8 cellular contexts compared by ENCODE assay signal in genomic region chr4:74874785-74875367, GRCh38. TPM values are rescaled to one million over a fixed set of nuclear protein-coding genes. Genes with fewer than 3 reads are reported as not detected.
DNase-seq lines count a peak whose midpoint lies in the region; ATAC-seq lines count a peak whose summit lies in the region.

No MANE protein-coding gene starts in this region.

- H3K9me3 ChIP-seq in right cardiac atrium (ENCODE audit: control insufficient read depth, low read length), result no peaks in the 10 kb centered on the region

- no peak overlapping the region for H3K27ac ChIP-seq in right cardiac atrium (ENCODE audit: low read length)

- H3K4me3 ChIP-seq in right cardiac atrium (ENCODE audit: low read length), result no peak overlapping the region

- peak; percentile 54 for ATAC-seq in HG03159 (IDR thresholded peaks at IDR 0.05; ENCODE audit: unreplicated experiment)
- ATAC-seq in right cardiac atrium, result peak; percentile 89 to 91

- H3K27me3 ChIP-seq in right cardiac atrium (ENCODE audit: control insufficient read depth, insufficient read depth), result no peaks in the 10 kb centered on the region

- whole genome bisulfite sequencing in right cardiac atrium, result 25% methylated on average over 1 of the region's 1 CpG

- DNase-seq in DMS79 treated with DMSO at 0.1 percent for 48 hours (lab: John Stamatoyannopoulos, UW), result peak; percentile 86
- DNase-seq in GM19240 (ENCODE audit: insufficient read length, low spot score), result peak; percentile 10
- peak; percentile 62 for DNase-seq in NCI-H460 (ENCODE audit: extremely low read depth, low read depth)
- DNase-seq in amygdala (lab: John Stamatoyannopoulos, UW), result peak in 32 of 56 donors; percentile 1 to 74 (median 12)
- no peak for DNase-seq in right cardiac atrium
- peak; percentile 72 for DNase-seq in retina
- DNase-seq in activated CD8-positive, alpha-beta memory T cell treated with anti-CD3 and anti-CD28 coated beads, Interleukin-2, amount 50 U/mL, for 48 hours, result no peak

- intact Hi-C loops in right cardiac atrium (cut with DNase I), result loop anchor here in 2 of 4 donors (5.0 to 10.0 kb wide), 2 partner anchors 410 to 592 kb away; no protein-coding TSS in a partner anchor

- H3K4me1 ChIP-seq in right cardiac atrium (ENCODE audit: control insufficient read depth, insufficient read depth, low read length), result no peaks in the 10 kb centered on the region

RNA-seq across cellular contexts. Expression of gene PARM1, which starts 58.0 kb away (rescaled TPM):
- 0.52 and 0.54 TPM in 2 replicates for total RNA-seq in NCI-H460 (2014; rRNA removed; shearing (Covaris generic))
- polyA plus RNA-seq in NCI-H460 (2014; cell fraction: nucleus; rRNA removed), result 0.05 and 0.13 TPM in 2 replicates
- 100 to 1,000 TPM in 3 of 4 donors, 10 to 100 TPM in 1; 77.2 to 158 (median 120) TPM for total RNA-seq in right cardiac atrium
- polyA plus RNA-seq in right cardiac atrium, result 65.0 TPM

Comparison
In these comparisons a context has a peak if more than half of its experiments do, and no peak if none do; other contexts are left out.
1. DNase-seq: peak in DMS79 treated with DMSO at 0.1 percent for 48 hours (single experiment), GM19240 (single experiment), NCI-H460 (single experiment), amygdala (32 of 56) and retina (single experiment); none in right cardiac atrium (0 of 3) and activated CD8-positive, alpha-beta memory T cell treated with anti-CD3 and anti-CD28 coated beads, Interleukin-2, amount 50 U/mL, for 48 hours (single experiment).
2. RNA of gene PARM1, which starts 58.0 kb away (total RNA-seq): 77.2 to 158 TPM in right cardiac atrium; 0.52 to 0.54 TPM in NCI-H460; every median in the first group is over 10 times any median in the second.